Comparison of ENCODE assay signal across 14 cellular contexts in the genomic region with DNA sequence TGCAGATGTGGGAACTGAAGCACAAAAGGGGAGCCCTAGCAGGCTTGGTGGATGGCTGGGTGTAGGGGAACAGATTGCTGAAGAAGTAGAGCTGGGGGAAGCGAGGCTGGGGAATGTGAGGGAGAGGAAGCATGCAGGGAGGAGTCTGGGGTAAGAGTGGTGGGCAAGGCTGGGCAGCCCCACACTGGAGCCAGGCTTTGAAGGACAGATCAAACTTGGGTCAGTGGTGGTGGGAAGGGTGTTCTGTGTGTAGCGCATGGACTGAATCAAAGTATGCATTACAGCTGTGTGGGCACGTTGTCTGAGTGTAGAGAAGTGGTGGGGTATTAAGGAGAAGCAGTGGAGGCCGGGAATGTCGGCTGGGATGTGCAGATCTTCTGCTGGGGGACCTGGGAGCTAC.
DNase-seq lines count a peak whose midpoint lies in the region; ATAC-seq and TF ChIP-seq lines count a peak whose summit lies in the region.
"Had no signal": no experiment of that assay in that cellular context is flagged by ENCODE, and none has a peak within 500 bp of the region (broad histone marks: within the 10 kb centered on the region; RNA-seq: fewer than 3 reads in every experiment).

No MANE protein-coding gene starts in this region.

- no peak for ATAC-seq in activated CD8-positive, alpha-beta T cell treated with anti-CD3 and anti-CD28 coated beads, Interleukin-2, amount 10 ng/mL, durations not matched to agents 7 days and 5 days
- ATAC-seq in activated CD8-positive, alpha-beta T cell treated with anti-CD3 and anti-CD28 coated beads for 36 hours, result no peak
- ATAC-seq in lung (ENCODE audit: insufficient read depth, low FRiP score), result no peak

- intact Hi-C loops in activated CD8-positive, alpha-beta T cell treated with anti-CD3 and anti-CD28 coated beads for 36 hours (cut with micrococcal nuclease), result no loop called here
- intact Hi-C loops in A673 (cut with micrococcal nuclease; ENCODE audit: unreplicated experiment), result no loop called here

- WGBS in lung, 2 donors, result 83 to 96% methylated on average over 5 of the region's 5 CpGs
- WGBS in neuronal stem cell (ENCODE audit: extremely low coverage in 2 of 2, insufficient read length in 2 of 2, insufficient replicate concordance in 1 of 2), 2 donors, result no CpG with 5 or more reads among the region's 5 CpGs

- H3K4me3 Mint-ChIP-seq in activated CD8-positive, alpha-beta T cell treated with anti-CD3 and anti-CD28 coated beads, Interleukin-2, amount 10 ng/mL, durations not matched to agents 7 days and 5 days, result no peak overlapping the region
- H3K4me3 Mint-ChIP-seq in activated CD8-positive, alpha-beta T cell treated with anti-CD3 and anti-CD28 coated beads for 36 hours, result no peak overlapping the region
- H3K4me3 Mint-ChIP-seq: B cell; CD4-positive, alpha-beta T cell; IgD-negative memory B cell had no signal

- H4K8ac ChIP-seq in neuronal stem cell (ENCODE audit: low read depth, low read length), result no peak overlapping the region

- peaks cover 3% of the 10 kb centered on the region for H3K27me3 Mint-ChIP-seq in activated CD8-positive, alpha-beta T cell treated with anti-CD3 and anti-CD28 coated beads, Interleukin-2, amount 10 ng/mL, durations not matched to agents 7 days and 5 days (ENCODE audit: low read depth)
- H3K27me3 Mint-ChIP-seq in activated CD8-positive, alpha-beta T cell treated with anti-CD3 and anti-CD28 coated beads for 36 hours, result peaks cover 8% of the 10 kb centered on the region

- H3K9ac ChIP-seq in neuronal stem cell (ENCODE audit: low read depth, low read length, poor library complexity), result no peak overlapping the region

- H3K9me3 ChIP-seq in lung (ENCODE audit: control insufficient read depth in 2 of 2, insufficient read depth in 1 of 2, low read length in 1 of 2) (peaks cover 0 to 10% of the 10 kb centered on the region in 2 donors), neuronal stem cell (replicated peaks in 1 of 2; ENCODE audit: control insufficient read depth in 2 of 2, insufficient read depth in 1 of 2, low read depth in 1 of 2, low read length in 2 of 2) (peaks cover 0 to 2% of the 10 kb centered on the region in 2 donors), A673 (ENCODE audit: low read depth, low read length, poor library complexity, severe bottlenecking) (no peaks in the 10 kb centered on the region)

- H3K27ac ChIP-seq in lung (ENCODE audit: low read depth in 1 of 2, low read length in 1 of 2), result no peak overlapping the region
- no peak overlapping the region for H3K27ac ChIP-seq in neuronal stem cell (replicated peaks; ENCODE audit: low read length)
- no peak overlapping the region for H3K27ac ChIP-seq in A673 (ENCODE audit: low read depth, low read length, poor library complexity, severe bottlenecking)

- H3K9me3 Mint-ChIP-seq in activated CD8-positive, alpha-beta T cell treated with anti-CD3 and anti-CD28 coated beads, Interleukin-2, amount 10 ng/mL, durations not matched to agents 7 days and 5 days (ENCODE audit: insufficient read depth), result no peaks in the 10 kb centered on the region
- H3K9me3 Mint-ChIP-seq in activated CD8-positive, alpha-beta T cell treated with anti-CD3 and anti-CD28 coated beads for 36 hours, result no peaks in the 10 kb centered on the region
- H3K9me3 Mint-ChIP-seq: CD4-positive, alpha-beta T cell; IgD-negative memory B cell had no signal

- no peak overlapping the region for H2BK5ac ChIP-seq in neuronal stem cell (ENCODE audit: low read length)

- H3K4me1 Mint-ChIP-seq in activated CD8-positive, alpha-beta T cell treated with anti-CD3 and anti-CD28 coated beads, Interleukin-2, amount 10 ng/mL, durations not matched to agents 7 days and 5 days (ENCODE audit: low read depth), result no peaks in the 10 kb centered on the region
- H3K4me1 Mint-ChIP-seq in activated CD8-positive, alpha-beta T cell treated with anti-CD3 and anti-CD28 coated beads for 36 hours (ENCODE audit: low read depth), result no peaks in the 10 kb centered on the region
- H3K4me1 Mint-ChIP-seq: B cell, IgD-negative memory B cell had no signal

- no peak overlapping the region for H3K27ac Mint-ChIP-seq in activated CD8-positive, alpha-beta T cell treated with anti-CD3 and anti-CD28 coated beads, Interleukin-2, amount 10 ng/mL, durations not matched to agents 7 days and 5 days
- no peak overlapping the region for H3K27ac Mint-ChIP-seq in activated CD8-positive, alpha-beta T cell treated with anti-CD3 and anti-CD28 coated beads for 36 hours
- H3K27ac Mint-ChIP-seq: B cell; CD4-positive, alpha-beta T cell; IgD-negative memory B cell had no signal

- H4K91ac ChIP-seq in neuronal stem cell (ENCODE audit: low read depth, low read length, poor library complexity), result no peak overlapping the region

- no peak overlapping the region for H3K4me2 ChIP-seq in neuronal stem cell (ENCODE audit: insufficient read depth, low read length, poor library complexity, severe bottlenecking)

- no peak for TF ChIP-seq CTCF in activated CD8-positive, alpha-beta T cell treated with anti-CD3 and anti-CD28 coated beads for 36 hours (IDR thresholded peaks at IDR 0.05)
- no peak for TF ChIP-seq CTCF in lung (IDR thresholded peaks at IDR 0.05; ENCODE audit: control extremely low read depth, extremely low read depth)
- TF ChIP-seq CTCF in A673 (conservative IDR thresholded peaks at IDR 0.05; ENCODE audit: low read depth, low read length), result no peak

- H3K4me1 ChIP-seq in lung (ENCODE audit: control insufficient read depth in 2 of 2, insufficient read depth in 2 of 2, low read length in 2 of 2) (no peaks in the 10 kb centered on the region), neuronal stem cell (ENCODE audit: control insufficient read depth in 2 of 2, insufficient read depth in 1 of 2, low read depth in 1 of 2, low read length in 2 of 2) (peaks cover 4 to 12% of the 10 kb centered on the region in 2 donors), A673 (ENCODE audit: insufficient read depth, low read length, poor library complexity, severe bottlenecking) (no peaks in the 10 kb centered on the region)

- no peak overlapping the region for H2AFZ ChIP-seq in neuronal stem cell (ENCODE audit: low read length)

- H3K23ac ChIP-seq in neuronal stem cell (ENCODE audit: low read depth, low read length, poor library complexity), result no peak overlapping the region

- H2BK12ac ChIP-seq in neuronal stem cell (ENCODE audit: low read length), result no peak overlapping the region

- peak; percentile 9 for DNase-seq in activated CD8-positive, alpha-beta T cell treated with anti-CD3 and anti-CD28 coated beads, Interleukin-2, amount 10 ng/mL, durations not matched to agents 7 days and 5 days
- no peak for DNase-seq in activated CD8-positive, alpha-beta T cell treated with anti-CD3 and anti-CD28 coated beads for 36 hours
- DNase-seq in lung (ENCODE audit: low spot score), result peak; percentile 11
- DNase-seq in neuronal stem cell (ENCODE audit: low spot score), result no peak
- no peak for DNase-seq in HUDEP-2 (lab: John Stamatoyannopoulos, UW; ENCODE audit: unreplicated experiment in 76 of 76)
- no peak for DNase-seq in A673 (ENCODE audit: low spot score)
- DNase-seq in NOMO-1 treated with DMSO at 0.1 percent for 48 hours (lab: John Stamatoyannopoulos, UW; ENCODE audit: unreplicated experiment), result no peak
- DNase-seq: C1 segment of cervical spinal cord; Calu3; CD4-positive, alpha-beta T cell; DMS 273 treated with DMSO at 0.1 percent for 48 hours; H7 had no signal

- no peaks in the 10 kb centered on the region for H3K36me3 Mint-ChIP-seq in activated CD8-positive, alpha-beta T cell treated with anti-CD3 and anti-CD28 coated beads, Interleukin-2, amount 10 ng/mL, durations not matched to agents 7 days and 5 days (ENCODE audit: low read depth)
- no peaks in the 10 kb centered on the region for H3K36me3 Mint-ChIP-seq in activated CD8-positive, alpha-beta T cell treated with anti-CD3 and anti-CD28 coated beads for 36 hours (ENCODE audit: low read depth)
- H3K36me3 Mint-ChIP-seq: IgD-negative memory B cell had no signal

- no peaks in the 10 kb centered on the region for H3K79me1 ChIP-seq in neuronal stem cell (ENCODE audit: low read depth, low read length)

- BruUV-seq in A673 (replicated peaks; lab: Mats Ljungman, UMichigan), result no TSS peak

- CTCF ChIA-PET in activated CD8-positive, alpha-beta T cell treated with anti-CD3 and anti-CD28 coated beads, Interleukin-2, amount 10 ng/mL, durations not matched to agents 7 days and 5 days (lab: Charles Lee), result no interaction called here
- CTCF ChIA-PET in activated CD8-positive, alpha-beta T cell treated with anti-CD3 and anti-CD28 coated beads for 36 hours (lab: Charles Lee), result interaction anchor here (1.5 kb wide), 1 partner anchor 52 kb away, joined by 3 read pairs; no protein-coding TSS in a partner anchor
- CTCF ChIA-PET in A673 (lab: Charles Lee), result no interaction called here

- POLR2A ChIA-PET in activated CD8-positive, alpha-beta T cell treated with anti-CD3 and anti-CD28 coated beads, Interleukin-2, amount 10 ng/mL, durations not matched to agents 7 days and 5 days (lab: Charles Lee), result no interaction called here
- POLR2A ChIA-PET in activated CD8-positive, alpha-beta T cell treated with anti-CD3 and anti-CD28 coated beads for 36 hours (lab: Charles Lee), result no interaction called here
- POLR2A ChIA-PET in A673 (lab: Charles Lee; ENCODE audit: low non-redundant PET), result no interaction called here

- H3K27me3 ChIP-seq in lung (ENCODE audit: control insufficient read depth, insufficient read depth) (no peaks in the 10 kb centered on the region), neuronal stem cell (ENCODE audit: control insufficient read depth in 3 of 3, insufficient read depth in 3 of 3, low read depth in 1 of 3, low read length in 3 of 3) (peaks cover 0 to 6% (median 0%) of the 10 kb centered on the region in 3 experiments), A673 (replicated peaks; ENCODE audit: insufficient read depth, low read depth, low read length, poor library complexity) (no peaks in the 10 kb centered on the region)

- H2AK5ac ChIP-seq in neuronal stem cell (ENCODE audit: low read depth, low read length), result no peak overlapping the region

- H3K4me3 ChIP-seq in lung (no peak overlapping the region), neuronal stem cell (ENCODE audit: low read length in 2 of 2) (no peak overlapping the region), A673 (ENCODE audit: low read depth, low read length, poor library complexity, severe bottlenecking) (no peak overlapping the region)

- H3K14ac ChIP-seq in neuronal stem cell (ENCODE audit: low read length), result no peak overlapping the region

- no peaks in the 10 kb centered on the region for H3K36me3 ChIP-seq in lung (ENCODE audit: control insufficient read depth in 2 of 2, insufficient read depth in 2 of 2, low read length in 2 of 2)
- no peaks in the 10 kb centered on the region for H3K36me3 ChIP-seq in neuronal stem cell (replicated peaks in 1 of 2; ENCODE audit: control insufficient read depth in 2 of 2, insufficient read depth in 2 of 2, low read length in 2 of 2)
- H3K36me3 ChIP-seq in A673 (ENCODE audit: insufficient read depth, low read length, poor library complexity, severe bottlenecking), result no peaks in the 10 kb centered on the region

- H2BK15ac ChIP-seq in neuronal stem cell (ENCODE audit: low read length), result no peak overlapping the region

- H3K4ac ChIP-seq in neuronal stem cell (ENCODE audit: low read length), result peak overlapping the region; percentile 17

- no peak overlapping the region for H2BK120ac ChIP-seq in neuronal stem cell (ENCODE audit: low read depth, low read length)

- H3K18ac ChIP-seq in neuronal stem cell (ENCODE audit: low read length), result peak overlapping the region; percentile 32

Comparison
In these comparisons a context has a peak if more than half of its experiments do, and no peak if none do; other contexts are left out.
1. DNase-seq: peak in activated CD8-positive, alpha-beta T cell treated with anti-CD3 and anti-CD28 coated beads, Interleukin-2, amount 10 ng/mL, durations not matched to agents 7 days and 5 days (single experiment) and lung (single experiment); none in activated CD8-positive, alpha-beta T cell treated with anti-CD3 and anti-CD28 coated beads for 36 hours (single experiment), neuronal stem cell (single experiment), HUDEP-2 (0 of 76), A673 (single experiment) and NOMO-1 treated with DMSO at 0.1 percent for 48 hours (single experiment).